ENCODE assay signal across 24 cellular contexts in genomic region chr1:39826583-39826982, GRCh38. TPM values are rescaled to one million over a fixed set of nuclear protein-coding genes. Genes with fewer than 3 reads are reported as not detected.
DNase-seq lines count a peak whose midpoint lies in the region; ATAC-seq, FAIRE-seq and TF ChIP-seq lines count a peak whose summit lies in the region.
"Had no signal": no experiment of that assay in that cellular context is flagged by ENCODE, and none has a peak within 500 bp of the region (broad histone marks: within the 10 kb centered on the region; RNA-seq: fewer than 3 reads in every experiment).

No MANE protein-coding gene starts in this region.

- ATAC-seq in GM21717 (IDR thresholded peaks at IDR 0.05; ENCODE audit: unreplicated experiment) (no peak), HG02870 (IDR thresholded peaks at IDR 0.05; ENCODE audit: unreplicated experiment) (no peak), GM18520 (IDR thresholded peaks at IDR 0.05; ENCODE audit: unreplicated experiment) (no peak)
- ATAC-seq: activated naive CD8-positive, alpha-beta T cell treated with anti-CD3 and anti-CD28 coated beads, Interleukin-2, amount 50 U/mL, for 24 hours; body of pancreas; heart left ventricle had no signal

- DNase-seq in DMS 273 (lab: John Stamatoyannopoulos, UW; ENCODE audit: unreplicated experiment) (peak; percentile 92), DMS 273 treated with DMSO at 0.1 percent for 48 hours (lab: John Stamatoyannopoulos, UW) (no peak), NCI-H2107 (lab: John Stamatoyannopoulos, UW) (peak; percentile 97), endothelial cell (ENCODE audit: low spot score) (peak; percentile 17), small intestine (peak; percentile 42)
- DNase-seq: activated CD8-positive, alpha-beta memory T cell treated with anti-CD3 and anti-CD28 coated beads, Interleukin-2, amount 50 U/mL, for 48 hours; activated effector memory CD4-positive, alpha-beta T cell treated with anti-CD3 and anti-CD28 coated beads, Interleukin-2, amount 50 U/mL, for 16 hours; activated naive CD8-positive, alpha-beta T cell treated with anti-CD3 and anti-CD28 coated beads, Interleukin-2, amount 50 U/mL, for 24 hours; body of pancreas; COR-L47; heart left ventricle; immature natural killer cell; NCI-H2081; NCI-H69; PC-9; stimulated activated CD4-positive, alpha-beta T cell treated with anti-CD3 and anti-CD28 coated beads, Interleukin-12 subunit alpha, Interleukin-12 subunit beta, amount 100 ng/mL, for 4 hours; uterus had no signal

- H3K27me3 ChIP-seq in small intestine (ENCODE audit: control insufficient read depth in 2 of 2, insufficient read depth in 2 of 2, low read length in 2 of 2): no peaks in the 10 kb centered on the region
- H3K27me3 ChIP-seq: body of pancreas, right atrium auricular region, uterus had no signal

- H3K36me3 Mint-ChIP-seq in endothelial cell (ENCODE audit: low read depth, unreplicated experiment): no peaks in the 10 kb centered on the region
- H3K36me3 Mint-ChIP-seq: immature natural killer cell had no signal

- H3K27me3 Mint-ChIP-seq in endothelial cell (ENCODE audit: unreplicated experiment): no peaks in the 10 kb centered on the region

- H3K27ac Mint-ChIP-seq in endothelial cell (ENCODE audit: unreplicated experiment): peak overlapping the region; percentile 88
- H3K27ac Mint-ChIP-seq: activated naive CD8-positive, alpha-beta T cell treated with anti-CD3 and anti-CD28 coated beads, Interleukin-2, amount 50 U/mL, for 24 hours; immature natural killer cell; T-helper 1 cell treated with Interleukin-12 subunit alpha and Interleukin-12 subunit beta and Interleukin-4 antibody, amounts not matched to agents 30 μg/mL and 1 μg/mL, for 36 hours had no signal

- TF ChIP-seq CTCF in endothelial cell (IDR thresholded peaks at IDR 0.05; ENCODE audit: unreplicated experiment): no peak

- peaks cover 42% of the 10 kb centered on the region for H3K4me1 Mint-ChIP-seq in endothelial cell (ENCODE audit: unreplicated experiment)
- H3K4me1 Mint-ChIP-seq: activated naive CD8-positive, alpha-beta T cell treated with anti-CD3 and anti-CD28 coated beads, Interleukin-2, amount 50 U/mL, for 24 hours; immature natural killer cell had no signal

- peaks cover 2% of the 10 kb centered on the region in 2 donors for H3K4me1 ChIP-seq in small intestine (ENCODE audit: control insufficient read depth in 2 of 2, insufficient read depth in 1 of 2, low read depth in 1 of 2, low read length in 1 of 2)
- H3K4me1 ChIP-seq: heart left ventricle, right atrium auricular region, uterus had no signal

- FAIRE-seq in small intestine (lab: Jason Lieb, UNC): no peak

- no peaks in the 10 kb centered on the region for H3K9me3 Mint-ChIP-seq in endothelial cell (ENCODE audit: unreplicated experiment)
- H3K9me3 Mint-ChIP-seq: activated naive CD8-positive, alpha-beta T cell treated with anti-CD3 and anti-CD28 coated beads, Interleukin-2, amount 50 U/mL, for 24 hours; immature natural killer cell; T-helper 1 cell treated with Interleukin-12 subunit alpha and Interleukin-12 subunit beta and Interleukin-4 antibody, amounts not matched to agents 30 μg/mL and 1 μg/mL, for 36 hours had no signal

- peak overlapping the region in 1 of 2 donors; percentile 36 for H3K27ac ChIP-seq in small intestine (ENCODE audit: low read depth in 1 of 2, low read length in 1 of 2)
- H3K27ac ChIP-seq: 22Rv1, body of pancreas, coronary artery, heart left ventricle, PC-9, right atrium auricular region, uterus had no signal

- H3K4me3 ChIP-seq in small intestine (ENCODE audit: low read depth in 1 of 2, low read length in 2 of 2): no peak overlapping the region
- H3K4me3 ChIP-seq: body of pancreas, coronary artery, heart left ventricle, PC-9, right atrium auricular region, uterus had no signal

- WGBS in small intestine, 3 donors: 22 to 49% (median 39%) methylated on average over 6 of the region's 6 CpGs

- H3K4me3 Mint-ChIP-seq in endothelial cell (ENCODE audit: unreplicated experiment): no peak overlapping the region
- H3K4me3 Mint-ChIP-seq: activated naive CD8-positive, alpha-beta T cell treated with anti-CD3 and anti-CD28 coated beads, Interleukin-2, amount 50 U/mL, for 24 hours; immature natural killer cell; T-helper 1 cell treated with Interleukin-12 subunit alpha and Interleukin-12 subunit beta and Interleukin-4 antibody, amounts not matched to agents 30 μg/mL and 1 μg/mL, for 36 hours had no signal

- no peaks in the 10 kb centered on the region for H3K9me3 ChIP-seq in small intestine (ENCODE audit: control insufficient read depth, low read depth)
- H3K9me3 ChIP-seq: body of pancreas, heart left ventricle, right atrium auricular region, uterus had no signal

- no peaks in the 10 kb centered on the region for H3K36me3 ChIP-seq in small intestine (ENCODE audit: control insufficient read depth in 2 of 2, insufficient read depth in 2 of 2, low read length in 2 of 2)
- H3K36me3 ChIP-seq: heart left ventricle, right atrium auricular region, uterus had no signal

RNA-seq across cellular contexts. Expression of gene BMP8B, which starts 37.9 kb away (rescaled TPM):
- total RNA-seq in endothelial cell (ENCODE audit: unreplicated experiment): 0.10 TPM
- polyA plus RNA-seq in small intestine: 1 to 10 TPM; 1.0 to 8.1 (median 7.2) TPM

RNA-seq across cellular contexts. Expression of gene OXCT2, which starts 55.4 kb away (rescaled TPM):
- 0.36 TPM for total RNA-seq in endothelial cell (ENCODE audit: unreplicated experiment)
- 1 to 10 TPM; 1.0 to 3.5 (median 3.4) TPM for polyA plus RNA-seq in small intestine

RNA-seq across cellular contexts. Expression of gene TRIT1, which starts 56.7 kb away (rescaled TPM):
- 16.1 TPM for total RNA-seq in endothelial cell (ENCODE audit: unreplicated experiment)
- polyA plus RNA-seq in small intestine: 10 to 100 TPM in 1 of 3 donors, 1 to 10 TPM in 2; 4.3 to 11.7 (median 6.9) TPM
